Comparison of ENCODE assay signal across 17 cellular contexts in the genomic region with DNA sequence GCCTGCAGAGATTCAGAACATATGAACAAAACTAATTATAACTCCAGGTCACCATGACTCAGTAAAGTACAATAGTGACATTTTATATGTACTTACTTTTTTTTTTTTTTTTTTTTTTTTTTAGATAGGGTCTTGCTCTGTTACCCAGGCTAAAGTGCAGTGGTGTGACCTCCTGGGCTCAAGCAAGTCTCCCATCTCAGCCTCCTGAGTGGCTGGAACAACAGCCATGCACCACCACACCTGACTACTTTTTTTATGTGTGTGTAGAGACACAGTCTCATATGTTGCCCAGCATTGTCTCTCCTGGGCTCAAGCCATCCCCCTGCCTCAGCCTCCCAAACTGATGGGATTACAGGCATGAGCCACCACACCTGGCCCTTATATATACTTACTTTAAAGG.
DNase-seq lines count a peak whose midpoint lies in the region; ATAC-seq, FAIRE-seq and TF ChIP-seq lines count a peak whose summit lies in the region.
"Had no signal": no experiment of that assay in that cellular context is flagged by ENCODE, and none has a peak within 500 bp of the region (broad histone marks: within the 10 kb centered on the region; RNA-seq: fewer than 3 reads in every experiment).

No MANE protein-coding gene starts in this region.

- peaks cover 15% of the 10 kb centered on the region for H3K36me3 ChIP-seq in OCI-LY3 (replicated peaks; ENCODE audit: low read depth, low read length)
- no peaks in the 10 kb centered on the region for H3K36me3 ChIP-seq in trophoblast cell (ENCODE audit: control insufficient read depth in 1 of 2, insufficient read depth in 2 of 2, low read length in 2 of 2)
- no peaks in the 10 kb centered on the region for H3K36me3 ChIP-seq in ovary
- no peaks in the 10 kb centered on the region for H3K36me3 ChIP-seq in upper lobe of right lung

- H2BK5ac ChIP-seq in trophoblast cell (ENCODE audit: low read depth, low read length, poor library complexity) = no peak overlapping the region

- no peak overlapping the region for H2AK5ac ChIP-seq in trophoblast cell (ENCODE audit: low read length)

- H3K9me3 ChIP-seq in OCI-LY3 (ENCODE audit: insufficient read depth, low read length) = peaks cover 5% of the 10 kb centered on the region; the same call in 1 of the 2 replicates
- no peaks in the 10 kb centered on the region for H3K9me3 ChIP-seq in trophoblast cell (ENCODE audit: insufficient read depth, low read depth, low read length)
- H3K9me3 ChIP-seq in ovary = no peaks in the 10 kb centered on the region
- H3K9me3 ChIP-seq in upper lobe of right lung = no peaks in the 10 kb centered on the region

- no peaks in the 10 kb centered on the region for H3K27me3 ChIP-seq in OCI-LY3 (ENCODE audit: low read depth, low read length)
- no peaks in the 10 kb centered on the region for H3K27me3 ChIP-seq in trophoblast cell (ENCODE audit: insufficient read depth, low read length)
- no peaks in the 10 kb centered on the region for H3K27me3 ChIP-seq in ovary
- no peaks in the 10 kb centered on the region for H3K27me3 ChIP-seq in upper lobe of right lung

- TF ChIP-seq POLR2A in GM12891 (IDR thresholded peaks at IDR 0.05; ENCODE audit: low read depth, low read length) = no peak
- no peak for TF ChIP-seq POLR2A in ovary (IDR thresholded peaks at IDR 0.05)

- H3K9ac ChIP-seq in OCI-LY3 (ENCODE audit: low read length) (peak overlapping the region; percentile 61), trophoblast cell (ENCODE audit: low read length) (no peak overlapping the region)

- DNase-seq in GM12891 (ENCODE audit: insufficient read length, low spot score) = no peak
- DNase-seq in trophoblast cell = no peak
- DNase-seq in NCI-H1930 (lab: John Stamatoyannopoulos, UW) = no peak
- no peak for DNase-seq in ovary
- DNase-seq in upper lobe of right lung = no peak
- DNase-seq: C1 segment of cervical spinal cord; Calu3; CD4-positive, alpha-beta memory T cell; COR-L47; DMS153; DND-41; GOT3; HCEC 1CT had no signal

- peak overlapping the region; percentile 43 for H4K12ac ChIP-seq in trophoblast cell (ENCODE audit: low read depth, low read length)

- no peaks in the 10 kb centered on the region for H3K79me2 ChIP-seq in OCI-LY3 (ENCODE audit: low read length)
- no peaks in the 10 kb centered on the region for H3K79me2 ChIP-seq in trophoblast cell (ENCODE audit: control insufficient read depth, insufficient read depth, low read length, poor library complexity)

- peak overlapping the region; percentile 30 for H3K4me3 ChIP-seq in OCI-LY3 (ENCODE audit: low read length)
- no peak overlapping the region for H3K4me3 ChIP-seq in trophoblast cell (ENCODE audit: low read depth, low read length)
- H3K4me3 ChIP-seq in ovary = no peak overlapping the region
- no peak overlapping the region for H3K4me3 ChIP-seq in upper lobe of right lung

- no peak overlapping the region for H3K18ac ChIP-seq in trophoblast cell (ENCODE audit: low read length)

- H3K79me1 ChIP-seq in trophoblast cell (ENCODE audit: low read length) = no peaks in the 10 kb centered on the region

- no peak overlapping the region for H3K14ac ChIP-seq in trophoblast cell (ENCODE audit: low read length)

- ATAC-seq in GM21515 (IDR thresholded peaks at IDR 0.05; ENCODE audit: unreplicated experiment) (no peak), upper lobe of right lung (no peak)

- no peak overlapping the region for H2BK12ac ChIP-seq in trophoblast cell (ENCODE audit: low read length)

- H3K27ac ChIP-seq in OCI-LY3 (ENCODE audit: low read length) (peak overlapping the region; percentile 87), trophoblast cell (ENCODE audit: low read depth, low read length) (no peak overlapping the region), ovary (no peak overlapping the region), upper lobe of right lung (no peak overlapping the region)

- no peak overlapping the region for H3K23ac ChIP-seq in trophoblast cell (ENCODE audit: low read length)

- H2AFZ ChIP-seq in OCI-LY3 (ENCODE audit: low read depth, low read length) = no peak overlapping the region
- no peak overlapping the region for H2AFZ ChIP-seq in trophoblast cell (ENCODE audit: insufficient read depth, low read length, poor library complexity)

- intact Hi-C loops in ovary (cut with DNase I) (no loop called here), upper lobe of right lung (cut with DNase I) (no loop called here)

- no peak overlapping the region for H4K91ac ChIP-seq in trophoblast cell (ENCODE audit: low read depth, low read length)

- H3K4me1 ChIP-seq in OCI-LY3 (ENCODE audit: low read length) (peaks cover 73% of the 10 kb centered on the region), trophoblast cell (ENCODE audit: control insufficient read depth in 1 of 2, insufficient read depth in 2 of 2, low read length in 2 of 2) (no peaks in the 10 kb centered on the region), ovary (ENCODE audit: insufficient read depth) (no peaks in the 10 kb centered on the region), upper lobe of right lung (no peaks in the 10 kb centered on the region)

- H4K20me1 ChIP-seq in OCI-LY3 (ENCODE audit: insufficient read depth, low read length) = no peaks in the 10 kb centered on the region

- peak; percentile 20 for FAIRE-seq in GM12891 (lab: Jason Lieb, UNC)
- FAIRE-seq: G401.6, H54 had no signal

- TF ChIP-seq EP300 in ovary (IDR thresholded peaks at IDR 0.05) = no peak

- no peak overlapping the region for H2BK120ac ChIP-seq in trophoblast cell (ENCODE audit: insufficient read depth, low read length, poor library complexity)

- H4K8ac ChIP-seq in trophoblast cell (ENCODE audit: low read depth, low read length) = no peak overlapping the region

- TF ChIP-seq CTCF in OCI-LY3 (IDR thresholded peaks at IDR 0.05; ENCODE audit: low read depth, low read length) (no peak), ovary (IDR thresholded peaks at IDR 0.05) (no peak), upper lobe of right lung (IDR thresholded peaks at IDR 0.05) (no peak)

- H3K4me2 ChIP-seq in OCI-LY3 (ENCODE audit: low read length) = peak overlapping the region; percentile 49
- no peak overlapping the region for H3K4me2 ChIP-seq in trophoblast cell (ENCODE audit: low read length)

- no peak overlapping the region for H3K4ac ChIP-seq in trophoblast cell (ENCODE audit: low read depth, low read length)

TF ChIP-seq in GM12891, 5 proteins besides CTCF, POLR2A, EP300 and RAD21:
- TF ChIP-seq TAF1 (IDR thresholded peaks at IDR 0.05; ENCODE audit: low read depth, low read length) = no peak
